9 cellular contexts compared by ENCODE assay signal in the genomic region with DNA sequence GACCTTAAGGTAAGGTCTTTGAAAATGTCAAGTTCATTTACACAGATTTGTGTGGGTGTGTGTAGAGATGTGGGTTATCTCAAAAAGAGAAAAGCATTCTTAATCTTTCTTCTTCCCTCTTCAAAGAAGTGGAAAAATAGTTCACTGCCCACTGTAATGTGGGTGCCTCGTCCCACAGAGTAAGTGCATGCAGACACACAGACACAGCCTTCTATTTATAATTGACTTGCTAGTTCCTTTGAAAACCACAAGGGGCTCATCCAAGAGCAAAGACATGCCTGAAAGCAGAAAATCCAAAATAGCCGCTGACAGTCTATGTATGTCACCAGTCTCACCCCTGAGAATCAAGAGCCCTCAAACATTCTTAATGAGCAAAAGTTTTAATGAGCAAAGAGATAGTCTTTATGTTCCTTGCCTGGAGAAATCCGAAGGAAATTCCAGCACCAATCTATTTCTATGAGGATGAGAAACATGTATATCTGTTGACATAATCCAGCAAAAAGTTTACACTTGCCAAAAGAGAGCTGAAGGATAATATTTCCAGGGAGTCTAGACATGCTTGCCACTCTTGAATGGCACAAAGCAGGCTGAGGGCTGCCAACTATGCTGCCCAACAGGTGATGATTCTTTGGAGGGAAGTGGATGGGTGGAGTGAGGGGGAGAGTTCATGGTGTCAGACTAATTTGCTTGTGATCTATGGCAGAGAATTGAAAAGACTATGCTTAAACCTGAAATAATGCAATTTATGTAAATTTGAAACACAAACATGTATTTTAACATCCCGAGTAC.
DNase-seq lines count a peak whose midpoint lies in the region; ATAC-seq and TF ChIP-seq lines count a peak whose summit lies in the region.
"Had no signal": no experiment of that assay in that cellular context is flagged by ENCODE, and none has a peak within 500 bp of the region (broad histone marks: within the 10 kb centered on the region; RNA-seq: fewer than 3 reads in every experiment).

No MANE protein-coding gene starts in this region.

- H4K20me1 ChIP-seq in H9 (ENCODE audit: control insufficient read depth, insufficient read depth, insufficient read length) = no peaks in the 10 kb centered on the region

- peaks cover 27 to 44% of the 10 kb centered on the region in 2 experiments for H3K4me1 Mint-ChIP-seq in H9
- peaks cover 59% of the 10 kb centered on the region for H3K4me1 Mint-ChIP-seq in activated T-helper 2 cell treated with anti-CD3 and anti-CD28 coated beads, Interferon-gamma antibody, Interleukin-2, Interleukin-4, amounts not matched to agents 10 μg/mL and 5 μg/mL and 100 μg/mL, durations not matched to agents 14 hours and 24 hours and 36 hours (ENCODE audit: low read depth)

- intact Hi-C loops in activated T-helper 2 cell treated with anti-CD3 and anti-CD28 coated beads, Interferon-gamma antibody, Interleukin-2, Interleukin-4, amounts not matched to agents 10 μg/mL and 5 μg/mL and 100 μg/mL, durations not matched to agents 14 hours and 24 hours and 36 hours (cut with micrococcal nuclease) = loop anchor here (1.0 to 10.0 kb wide), 8 partner anchors 23 to 673 kb away; a partner anchor contains a TSS

- H4K8ac ChIP-seq in H9 (replicated peaks; ENCODE audit: insufficient read length, low read depth, low read length) = no peak overlapping the region

- H3K9me3 Mint-ChIP-seq in H9 = no peaks in the 10 kb centered on the region
- H3K9me3 Mint-ChIP-seq in activated T-helper 2 cell treated with anti-CD3 and anti-CD28 coated beads, Interferon-gamma antibody, Interleukin-2, Interleukin-4, amounts not matched to agents 10 μg/mL and 5 μg/mL and 100 μg/mL, durations not matched to agents 14 hours and 24 hours and 36 hours = no peaks in the 10 kb centered on the region

- H3K14ac ChIP-seq in H9 (ENCODE audit: insufficient read depth, low read length) = no peak overlapping the region

- H3K4me1 ChIP-seq in H9 (ENCODE audit: insufficient read depth, low read length) = peaks cover 3% of the 10 kb centered on the region; the same call in 1 of the 2 replicates

- H3K4me2 ChIP-seq in H9 (ENCODE audit: insufficient read depth, insufficient read length, low read length) = no peak overlapping the region

- no peak overlapping the region for H3K27ac ChIP-seq in AG04450 (ENCODE audit: low read depth, low read length)
- H3K27ac ChIP-seq in H9 (ENCODE audit: insufficient read length, low read depth, low read length) = no peak overlapping the region

- H3K79me2 ChIP-seq in H9 (ENCODE audit: insufficient read depth, low read length) = no peaks in the 10 kb centered on the region

- no peak overlapping the region for H3K23ac ChIP-seq in H9 (ENCODE audit: insufficient read length, low read depth, low read length)

- H3T11ph ChIP-seq in H9 (ENCODE audit: low read length) = no peak overlapping the region

- H2BK120ac ChIP-seq in H9 (ENCODE audit: low read depth, low read length, poor library complexity, severe bottlenecking) = no peak overlapping the region

- H2BK15ac ChIP-seq in H9 (ENCODE audit: low read depth, low read length) = no peak overlapping the region

- POLR2A ChIA-PET in AG04450 (lab: Yijun Ruan, JAX) = no interaction called here

- TF ChIP-seq CTCF in AG04450 (IDR thresholded peaks at IDR 0.05; ENCODE audit: low read depth, low read length) (peak; percentile 56), H9 (conservative IDR thresholded peaks at IDR 0.05) (peak; percentile 57)

- H4K5ac ChIP-seq in H9 (ENCODE audit: insufficient read length, low read depth, low read length) = no peak overlapping the region

- H3K27me3 ChIP-seq in AG04450 (ENCODE audit: control insufficient read depth, insufficient read depth, low read length) (no peaks in the 10 kb centered on the region), H9 (ENCODE audit: insufficient read depth, low read length) (no peaks in the 10 kb centered on the region)

- H3K4ac ChIP-seq in H9 (ENCODE audit: low read depth, low read length) = no peak overlapping the region

- H3K79me1 ChIP-seq in H9 (ENCODE audit: insufficient read depth, low read depth, low read length, poor library complexity, severe bottlenecking) = no peaks in the 10 kb centered on the region

- H3K27ac Mint-ChIP-seq in H9 = no peak overlapping the region; a peak in 1 of 7 replicates
- H3K27ac Mint-ChIP-seq in activated T-helper 2 cell treated with anti-CD3 and anti-CD28 coated beads, Interferon-gamma antibody, Interleukin-2, Interleukin-4, amounts not matched to agents 10 μg/mL and 5 μg/mL and 100 μg/mL, durations not matched to agents 14 hours and 24 hours and 36 hours = peak overlapping the region; percentile 85

- ATAC-seq in GM19455 (IDR thresholded peaks at IDR 0.05; ENCODE audit: unreplicated experiment) (no peak), GM21717 (IDR thresholded peaks at IDR 0.05; ENCODE audit: unreplicated experiment) (no peak)

- no peak overlapping the region for H3K18ac ChIP-seq in H9 (ENCODE audit: insufficient read length, low read depth, low read length)

- no peak overlapping the region for H3K9ac ChIP-seq in H9 (ENCODE audit: extremely low read depth, insufficient read length, low read length)

- no peak overlapping the region for H2BK20ac ChIP-seq in H9 (ENCODE audit: low read depth, low read length, poor library complexity, severe bottlenecking)

- peaks cover 7 to 14% (median 12%) of the 10 kb centered on the region in 3 experiments for H3K36me3 Mint-ChIP-seq in H9 (ENCODE audit: insufficient read depth in 1 of 3, low read depth in 3 of 3)
- peaks cover 44% of the 10 kb centered on the region for H3K36me3 Mint-ChIP-seq in activated T-helper 2 cell treated with anti-CD3 and anti-CD28 coated beads, Interferon-gamma antibody, Interleukin-2, Interleukin-4, amounts not matched to agents 10 μg/mL and 5 μg/mL and 100 μg/mL, durations not matched to agents 14 hours and 24 hours and 36 hours (ENCODE audit: low read depth)

- no peak overlapping the region for H3K4me3 ChIP-seq in AG04450 (ENCODE audit: low read depth, low read length)
- H3K4me3 ChIP-seq: skin epidermis had no signal

- no peak overlapping the region for H2BK5ac ChIP-seq in H9 (ENCODE audit: insufficient read length, low read length)

- no peaks in the 10 kb centered on the region for H3K23me2 ChIP-seq in H9 (ENCODE audit: insufficient read length, low read depth, low read length, poor library complexity, severe bottlenecking)

- H3K56ac ChIP-seq in H9 (ENCODE audit: insufficient read length, low read depth, low read length) = no peak overlapping the region

- CTCF ChIA-PET in AG04450 (lab: Charles Lee) = interaction anchor here (0.7 to 2.5 kb wide), 6 partner anchors 10 to 229 kb away, joined by 3 to 9 read pairs (median 4); no protein-coding TSS in a partner anchor

- H2AFZ ChIP-seq in H9 (ENCODE audit: low read length) = no peak overlapping the region

- no peak overlapping the region for H4K91ac ChIP-seq in H9 (ENCODE audit: insufficient read length, low read depth, low read length)

- no peak overlapping the region for H3K4me3 Mint-ChIP-seq in H9
- peak overlapping the region; percentile 30 for H3K4me3 Mint-ChIP-seq in activated T-helper 2 cell treated with anti-CD3 and anti-CD28 coated beads, Interferon-gamma antibody, Interleukin-2, Interleukin-4, amounts not matched to agents 10 μg/mL and 5 μg/mL and 100 μg/mL, durations not matched to agents 14 hours and 24 hours and 36 hours (ENCODE audit: low read depth)

- no CpG with 5 or more reads among the region's 4 CpGs for WGBS in H9 (ENCODE audit: extremely low coverage, insufficient read length, low lambda C conversion rate)

- DNase-seq in AG04450 (ENCODE audit: low read depth, low spot score) (no peak), H9 (no peak), iris pigment epithelial cell (ENCODE audit: low read depth) (peak; percentile 28), ureter (ENCODE audit: low spot score) (no peak), kidney glomerular epithelial cell (lab: John Stamatoyannopoulos, UW) (no peak)
- DNase-seq in activated T-helper 2 cell treated with anti-CD3 and anti-CD28 coated beads, Interferon-gamma antibody, Interleukin-2, Interleukin-4, amounts not matched to agents 10 μg/mL and 5 μg/mL and 100 μg/mL, durations not matched to agents 14 hours and 24 hours and 36 hours (ENCODE audit: low spot score) = no peak

- H3K9me3 ChIP-seq in AG04450 (ENCODE audit: control insufficient read depth, insufficient read depth, low read length) = no peaks in the 10 kb centered on the region
- no peaks in the 10 kb centered on the region for H3K9me3 ChIP-seq in H9 (ENCODE audit: control insufficient read depth, low read depth, low read length)

- H2BK12ac ChIP-seq in H9 (ENCODE audit: insufficient read length, low read depth, low read length) = no peak overlapping the region

- H3K27me3 Mint-ChIP-seq in H9 (ENCODE audit: low read depth) = no peaks in the 10 kb centered on the region
- no peaks in the 10 kb centered on the region for H3K27me3 Mint-ChIP-seq in activated T-helper 2 cell treated with anti-CD3 and anti-CD28 coated beads, Interferon-gamma antibody, Interleukin-2, Interleukin-4, amounts not matched to agents 10 μg/mL and 5 μg/mL and 100 μg/mL, durations not matched to agents 14 hours and 24 hours and 36 hours (ENCODE audit: low read depth)

- H2AK5ac ChIP-seq in H9 (ENCODE audit: insufficient read length, low read length) = no peak overlapping the region
